Comparison of ENCODE assay signal across 10 cellular contexts in the genomic region with DNA sequence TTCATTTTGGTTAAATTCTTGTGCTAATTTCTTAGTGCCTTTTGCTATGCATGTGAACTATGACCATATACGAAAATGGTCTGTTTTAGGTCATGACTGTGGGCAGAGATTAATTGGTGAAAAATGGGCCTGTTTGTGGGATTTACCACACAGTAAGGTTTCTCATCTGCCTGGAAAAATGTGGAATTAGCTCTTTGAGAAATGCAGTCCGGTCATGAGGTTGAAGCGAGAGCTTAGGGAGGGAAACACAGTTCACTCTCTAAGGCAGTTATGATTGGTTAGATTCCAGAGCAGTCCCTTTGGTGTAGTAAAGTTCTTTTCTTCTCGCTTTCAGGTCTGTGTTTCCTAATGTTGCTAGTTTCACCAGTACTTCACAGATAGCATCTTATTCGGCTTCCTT. TPM values are rescaled to one million over a fixed set of nuclear protein-coding genes. Genes with fewer than 3 reads are reported as not detected.
A peak's percentile ranks its signal among the peaks of the same experiment; 100 is the strongest.
DNase-seq lines count a peak whose midpoint lies in the region; ATAC-seq, FAIRE-seq and TF ChIP-seq lines count a peak whose summit lies in the region.
"Had no signal": no experiment of that assay in that cellular context is flagged by ENCODE, and none has a peak within 500 bp of the region (broad histone marks: within the 10 kb centered on the region; RNA-seq: fewer than 3 reads in every experiment).

No MANE protein-coding gene starts in this region.

- FAIRE-seq in RCC 7860 (lab: Jason Lieb, UNC) = no peak

- DNase-seq in BE2C (no peak), HFF-Myc (ENCODE audit: extremely low read depth, low read depth) (no peak), mesothelial cell of epicardium (ENCODE audit: low spot score in 2 of 2, unreplicated experiment in 2 of 2) (no peak), RCC 7860 (ENCODE audit: low spot score) (no peak), tibial nerve (ENCODE audit: low spot score in 2 of 2) (no peak)
- DNase-seq in activated T-helper 2 cell treated with anti-CD3 and anti-CD28 coated beads, Interferon-gamma antibody, Interleukin-2, Interleukin-4, amounts not matched to agents 10 μg/mL and 5 μg/mL and 100 μg/mL, durations not matched to agents 14 hours and 24 hours and 36 hours (ENCODE audit: low spot score) = no peak
- DNase-seq: hippocampal formation, Karpas-422 had no signal

- no peaks in the 10 kb centered on the region for H3K9me3 Mint-ChIP-seq in activated T-helper 2 cell treated with anti-CD3 and anti-CD28 coated beads, Interferon-gamma antibody, Interleukin-2, Interleukin-4, amounts not matched to agents 10 μg/mL and 5 μg/mL and 100 μg/mL, durations not matched to agents 14 hours and 24 hours and 36 hours
- H3K9me3 Mint-ChIP-seq in mesothelial cell of epicardium = no peaks in the 10 kb centered on the region

- H3K27ac ChIP-seq in tibial nerve = no peak overlapping the region

- H3K9me3 ChIP-seq in BE2C (no peaks in the 10 kb centered on the region), tibial nerve (no peaks in the 10 kb centered on the region)

- H3K4me1 ChIP-seq in BE2C (no peaks in the 10 kb centered on the region), tibial nerve (peaks cover 0 to 24% (median 2%) of the 10 kb centered on the region in 4 donors)

- WGBS in tibial nerve, 2 donors = 80 to 81% methylated on average over 5 of the region's 5 CpGs

- peak overlapping the region; percentile 59 for H3K4me3 ChIP-seq in BE2C (ENCODE audit: low read depth, low read length)
- H3K4me3 ChIP-seq in HFF-Myc (replicated peaks; ENCODE audit: low read depth, low read length) = peak overlapping the region; percentile 94
- no peak overlapping the region for H3K4me3 ChIP-seq in tibial nerve

- TF ChIP-seq POLR2A in tibial nerve (IDR thresholded peaks at IDR 0.05) = no peak

- H3K27me3 Mint-ChIP-seq in activated T-helper 2 cell treated with anti-CD3 and anti-CD28 coated beads, Interferon-gamma antibody, Interleukin-2, Interleukin-4, amounts not matched to agents 10 μg/mL and 5 μg/mL and 100 μg/mL, durations not matched to agents 14 hours and 24 hours and 36 hours (ENCODE audit: low read depth) = no peaks in the 10 kb centered on the region
- H3K27me3 Mint-ChIP-seq in mesothelial cell of epicardium (ENCODE audit: low read depth) = peaks cover 8% of the 10 kb centered on the region

- peaks cover 47% of the 10 kb centered on the region for H3K4me1 Mint-ChIP-seq in activated T-helper 2 cell treated with anti-CD3 and anti-CD28 coated beads, Interferon-gamma antibody, Interleukin-2, Interleukin-4, amounts not matched to agents 10 μg/mL and 5 μg/mL and 100 μg/mL, durations not matched to agents 14 hours and 24 hours and 36 hours (ENCODE audit: low read depth)
- peaks cover 43% of the 10 kb centered on the region for H3K4me1 Mint-ChIP-seq in mesothelial cell of epicardium

- peak overlapping the region; percentile 87 for H3K4me3 Mint-ChIP-seq in activated T-helper 2 cell treated with anti-CD3 and anti-CD28 coated beads, Interferon-gamma antibody, Interleukin-2, Interleukin-4, amounts not matched to agents 10 μg/mL and 5 μg/mL and 100 μg/mL, durations not matched to agents 14 hours and 24 hours and 36 hours (ENCODE audit: low read depth)
- H3K4me3 Mint-ChIP-seq in mesothelial cell of epicardium = peak overlapping the region; percentile 68

- H3K36me3 ChIP-seq in BE2C (no peaks in the 10 kb centered on the region), tibial nerve (no peaks in the 10 kb centered on the region)

- H3K27me3 ChIP-seq in BE2C (no peaks in the 10 kb centered on the region), tibial nerve (peaks cover 0 to 34% of the 10 kb centered on the region in 2 donors)

- no peak for ATAC-seq in HG03521 (IDR thresholded peaks at IDR 0.05; ENCODE audit: unreplicated experiment)
- ATAC-seq in HG03520 (IDR thresholded peaks at IDR 0.05; ENCODE audit: unreplicated experiment) = no peak

- TF ChIP-seq EP300 in tibial nerve (IDR thresholded peaks at IDR 0.05) = no peak

- intact Hi-C loops in activated T-helper 2 cell treated with anti-CD3 and anti-CD28 coated beads, Interferon-gamma antibody, Interleukin-2, Interleukin-4, amounts not matched to agents 10 μg/mL and 5 μg/mL and 100 μg/mL, durations not matched to agents 14 hours and 24 hours and 36 hours (cut with micrococcal nuclease) = loop anchor here (10.0 kb wide), 1 partner anchor 268 kb away; no protein-coding TSS in a partner anchor

- TF ChIP-seq CTCF in BE2C (IDR thresholded peaks at IDR 0.05; ENCODE audit: low read depth, low read length) = no peak
- no peak for TF ChIP-seq CTCF in HFF-Myc (IDR thresholded peaks at IDR 0.05; ENCODE audit: low read depth, low read length, missing control alignments)
- no peak for TF ChIP-seq CTCF in mesothelial cell of epicardium (IDR thresholded peaks at IDR 0.05; ENCODE audit: unreplicated experiment)
- no peak for TF ChIP-seq CTCF in tibial nerve (IDR thresholded peaks at IDR 0.05)

- peak overlapping the region; percentile 50 for H3K27ac Mint-ChIP-seq in activated T-helper 2 cell treated with anti-CD3 and anti-CD28 coated beads, Interferon-gamma antibody, Interleukin-2, Interleukin-4, amounts not matched to agents 10 μg/mL and 5 μg/mL and 100 μg/mL, durations not matched to agents 14 hours and 24 hours and 36 hours
- H3K27ac Mint-ChIP-seq in mesothelial cell of epicardium = peak overlapping the region; percentile 75

- H3K36me3 Mint-ChIP-seq in activated T-helper 2 cell treated with anti-CD3 and anti-CD28 coated beads, Interferon-gamma antibody, Interleukin-2, Interleukin-4, amounts not matched to agents 10 μg/mL and 5 μg/mL and 100 μg/mL, durations not matched to agents 14 hours and 24 hours and 36 hours (ENCODE audit: low read depth) = peaks cover 58% of the 10 kb centered on the region
- H3K36me3 Mint-ChIP-seq in mesothelial cell of epicardium = no peaks in the 10 kb centered on the region

RNA-seq across cellular contexts. Expression of gene PDE3B, which starts 1.2 kb away (rescaled TPM):
- 2.8 TPM for polyA plus RNA-seq in BE2C (2012; ENCODE audit: insufficient read depth, insufficient read length, low read depth)
- 58.8 and 62.1 TPM in 2 replicates for total RNA-seq in activated T-helper 2 cell treated with anti-CD3 and anti-CD28 coated beads, Interferon-gamma antibody, Interleukin-2, Interleukin-4, amounts not matched to agents 10 μg/mL and 5 μg/mL and 100 μg/mL, durations not matched to agents 14 hours and 24 hours and 36 hours
- total RNA-seq in mesothelial cell of epicardium = 10.1 to 12.3 TPM (median 10.7 TPM) in 3 replicates
- total RNA-seq in tibial nerve = 10 to 100 TPM; 15.3 to 39.9 (median 26.4) TPM

Comparison
In these comparisons a context has a peak if more than half of its experiments do, and no peak if none do; other contexts are left out.
1. H3K4me3 ChIP-seq: peak in BE2C (single experiment) and HFF-Myc (single experiment); none in tibial nerve (0 of 4).